ENCODE assay signal across 13 cellular contexts in the genomic region with DNA sequence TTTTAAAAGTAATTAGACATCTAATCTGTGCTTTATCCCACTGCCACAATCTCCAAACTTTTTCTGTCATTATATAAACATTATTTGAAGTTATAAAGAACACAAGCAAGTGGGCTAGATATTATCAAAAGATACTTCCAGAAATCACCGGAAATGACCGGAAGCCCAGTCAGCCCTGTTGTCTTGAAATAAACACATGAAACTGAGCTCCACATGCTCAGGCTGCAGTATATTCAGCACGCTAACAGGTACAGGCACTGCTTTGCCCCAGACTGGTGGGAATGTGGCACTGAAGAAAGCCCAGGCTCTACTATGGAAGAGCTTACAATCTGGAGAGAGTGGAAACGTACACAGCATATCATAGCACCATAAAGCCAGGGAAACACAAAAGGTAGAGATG.
A peak's percentile ranks its signal among the peaks of the same experiment; 100 is the strongest.
DNase-seq lines count a peak whose midpoint lies in the region; ATAC-seq, FAIRE-seq and TF ChIP-seq lines count a peak whose summit lies in the region.
"Had no signal": no experiment of that assay in that cellular context is flagged by ENCODE, and none has a peak within 500 bp of the region (broad histone marks: within the 10 kb centered on the region; RNA-seq: fewer than 3 reads in every experiment).

No MANE protein-coding gene starts in this region.

- no peak overlapping the region for H2AK5ac ChIP-seq in H1 (ENCODE audit: low read depth, low read length)

- no peak overlapping the region for H4K8ac ChIP-seq in H1 (ENCODE audit: extremely low read depth, insufficient read depth, low read length)

- no peaks in the 10 kb centered on the region for H3K36me3 ChIP-seq in CD4-positive, alpha-beta memory T cell (ENCODE audit: insufficient read depth, low read length)
- H3K36me3 ChIP-seq in GM23338 (ENCODE audit: insufficient read depth) = no peaks in the 10 kb centered on the region
- H3K36me3 ChIP-seq in H1 (ENCODE audit: control insufficient read depth in 2 of 4, insufficient read depth in 4 of 4, low read length in 3 of 4) = no peaks in the 10 kb centered on the region
- H3K36me3 ChIP-seq in neural progenitor cell = no peaks in the 10 kb centered on the region
- no peaks in the 10 kb centered on the region for H3K36me3 ChIP-seq in uterus

- H3K56ac ChIP-seq in H1 (replicated peaks; ENCODE audit: insufficient read length, low read depth, low read length) = no peak overlapping the region

- intact Hi-C loops in CD4-positive, alpha-beta memory T cell (cut with micrococcal nuclease) = no loop called here
- intact Hi-C loops in uterus (cut with DNase I; ENCODE audit: low total_unique reads) = no loop called here

- no peaks in the 10 kb centered on the region for H3K27me3 Mint-ChIP-seq in CD4-positive, alpha-beta memory T cell
- H3K27me3 Mint-ChIP-seq in GM23338 (ENCODE audit: insufficient read depth, low read depth, poor library complexity) (no peaks in the 10 kb centered on the region), neural progenitor cell (ENCODE audit: insufficient read depth, low read depth) (peaks cover 3% of the 10 kb centered on the region), osteocyte (ENCODE audit: unreplicated experiment) (no peaks in the 10 kb centered on the region)

- H3K9me2 ChIP-seq in GM23338 (ENCODE audit: insufficient read depth) = peaks cover 9% of the 10 kb centered on the region; the same call in 1 of the 2 replicates

- H3F3A ChIP-seq in GM23338 (replicated peaks; ENCODE audit: low read depth) = no peaks in the 10 kb centered on the region
- no peaks in the 10 kb centered on the region for H3F3A ChIP-seq in neural progenitor cell (ENCODE audit: low read depth)

- no peak for TF ChIP-seq EP300 in H1 (IDR thresholded peaks at IDR 0.05; ENCODE audit: borderline replicate concordance in 1 of 2, low read depth in 2 of 2, low read length in 2 of 2)

- H3K9ac ChIP-seq in H1 (replicated peaks in 1 of 4; ENCODE audit: extremely low read depth in 1 of 4, low read depth in 3 of 4, low read length in 3 of 4) = no peak overlapping the region
- H3K9ac ChIP-seq in neural progenitor cell = no peak overlapping the region

- H3K4me1 Mint-ChIP-seq in CD4-positive, alpha-beta memory T cell = peaks cover 25 to 58% (median 45%) of the 10 kb centered on the region in 4 donors
- peaks cover 15% of the 10 kb centered on the region; the same call in 2 of the 3 replicates for H3K4me1 Mint-ChIP-seq in GM23338
- peaks cover 49% of the 10 kb centered on the region for H3K4me1 Mint-ChIP-seq in neural progenitor cell
- peaks cover 18% of the 10 kb centered on the region for H3K4me1 Mint-ChIP-seq in osteocyte (ENCODE audit: unreplicated experiment)

- no peak overlapping the region for H2BK120ac ChIP-seq in H1 (replicated peaks; ENCODE audit: low read depth, low read length)

- ATAC-seq in GM23338 = no peak
- ATAC-seq: activated T-cell treated with anti-CD3 and anti-CD28 coated beads, Interleukin-2, amount 50 U/mL, for 72 hours; psoas muscle had no signal

- H2BK5ac ChIP-seq in H1 (ENCODE audit: low read depth, low read length) = no peak overlapping the region

- no peak overlapping the region for H4K5ac ChIP-seq in H1 (ENCODE audit: insufficient read length, low read depth, low read length)

- H2BK20ac ChIP-seq in H1 (ENCODE audit: low read length) = peak overlapping the region; percentile 64; the same call in 1 of the 2 replicates

- H3K9me3 Mint-ChIP-seq in CD4-positive, alpha-beta memory T cell = peaks cover 0 to 8% (median under 1%) of the 10 kb centered on the region in 8 donors
- peaks cover 2% of the 10 kb centered on the region; the same call in 1 of the 3 replicates for H3K9me3 Mint-ChIP-seq in GM23338
- peaks cover 4% of the 10 kb centered on the region for H3K9me3 Mint-ChIP-seq in neural progenitor cell
- H3K9me3 Mint-ChIP-seq in osteocyte (ENCODE audit: unreplicated experiment) = no peaks in the 10 kb centered on the region
- H3K9me3 Mint-ChIP-seq: activated T-cell treated with anti-CD3 and anti-CD28 coated beads, Interleukin-2, amount 50 U/mL, for 72 hours; H9 had no signal

- no peaks in the 10 kb centered on the region for H3K79me2 ChIP-seq in GM23338 (replicated peaks; ENCODE audit: insufficient read depth)
- no peaks in the 10 kb centered on the region for H3K79me2 ChIP-seq in H1 (ENCODE audit: control insufficient read depth in 1 of 2, insufficient read depth in 2 of 2, low read length in 2 of 2)
- no peaks in the 10 kb centered on the region for H3K79me2 ChIP-seq in neural progenitor cell (ENCODE audit: low read depth)

- H3K4me3 Mint-ChIP-seq in CD4-positive, alpha-beta memory T cell = no peak overlapping the region
- no peak overlapping the region for H3K4me3 Mint-ChIP-seq in GM23338
- H3K4me3 Mint-ChIP-seq in neural progenitor cell = no peak overlapping the region
- H3K4me3 Mint-ChIP-seq in osteocyte (ENCODE audit: unreplicated experiment) = no peak overlapping the region
- H3K4me3 Mint-ChIP-seq: activated T-cell treated with anti-CD3 and anti-CD28 coated beads, Interleukin-2, amount 50 U/mL, for 72 hours; H9 had no signal

- H2AFZ ChIP-seq in GM23338 = peak overlapping the region; percentile 21; the same call in 1 of the 2 replicates
- no peak overlapping the region for H2AFZ ChIP-seq in H1 (ENCODE audit: low read length)
- no peak overlapping the region for H2AFZ ChIP-seq in neural progenitor cell (replicated peaks)

- no peak overlapping the region for H3K18ac ChIP-seq in H1 (ENCODE audit: extremely low read depth, low read length)

- no peaks in the 10 kb centered on the region for H3K27me3 ChIP-seq in CD4-positive, alpha-beta memory T cell (ENCODE audit: insufficient read depth, low read length)
- H3K27me3 ChIP-seq in GM23338 (ENCODE audit: insufficient read depth) (no peaks in the 10 kb centered on the region), H1 (replicated peaks in 1 of 4; ENCODE audit: control insufficient read depth in 3 of 4, extremely low read depth in 1 of 4, insufficient read depth in 3 of 4, low read length in 3 of 4) (no peaks in the 10 kb centered on the region), neural progenitor cell (no peaks in the 10 kb centered on the region), uterus (no peaks in the 10 kb centered on the region)

- DNase-seq in CD4-positive, alpha-beta memory T cell = no peak
- DNase-seq in GM23338 (ENCODE audit: low spot score) = no peak
- no peak for DNase-seq in H1 (ENCODE audit: low read depth in 1 of 2, low spot score in 2 of 2)
- DNase-seq in neural progenitor cell (ENCODE audit: low spot score) = no peak
- no peak for DNase-seq in UCSD-AML1 (lab: John Stamatoyannopoulos, UW; ENCODE audit: unreplicated experiment)
- DNase-seq in osteocyte (ENCODE audit: extremely low spot score, unreplicated experiment) = no peak
- no peak for DNase-seq in uterus
- DNase-seq: activated T-cell treated with anti-CD3 and anti-CD28 coated beads, Interleukin-2, amount 50 U/mL, for 72 hours; anterior cingulate cortex; GF-D8; H9; psoas muscle; SW 1271 had no signal

- no peak overlapping the region for H3K4me3 ChIP-seq in CD4-positive, alpha-beta memory T cell (ENCODE audit: low read length in 2 of 2)
- H3K4me3 ChIP-seq in GM23338 (no peak overlapping the region), H1 (ENCODE audit: extremely low read depth in 1 of 4, insufficient read depth in 2 of 4, low read depth in 3 of 4, low read length in 4 of 4) (no peak overlapping the region), neural progenitor cell (no peak overlapping the region), uterus (no peak overlapping the region)
- H3K4me3 ChIP-seq: psoas muscle had no signal

- no peaks in the 10 kb centered on the region for H3K9me3 ChIP-seq in CD4-positive, alpha-beta memory T cell (ENCODE audit: control insufficient read depth in 1 of 2, low read length in 2 of 2)
- H3K9me3 ChIP-seq in H1 (ENCODE audit: insufficient read depth in 2 of 2, low read depth in 1 of 2, low read length in 1 of 2) = no peaks in the 10 kb centered on the region
- no peaks in the 10 kb centered on the region for H3K9me3 ChIP-seq in neural progenitor cell (ENCODE audit: low read depth)
- no peaks in the 10 kb centered on the region for H3K9me3 ChIP-seq in uterus
- H3K9me3 ChIP-seq: psoas muscle had no signal

- no peaks in the 10 kb centered on the region for H3K36me3 Mint-ChIP-seq in CD4-positive, alpha-beta memory T cell
- no peaks in the 10 kb centered on the region; the same call in 2 of the 3 replicates for H3K36me3 Mint-ChIP-seq in GM23338 (ENCODE audit: low read depth)
- peaks cover under 1% of the 10 kb centered on the region for H3K36me3 Mint-ChIP-seq in neural progenitor cell
- no peaks in the 10 kb centered on the region for H3K36me3 Mint-ChIP-seq in osteocyte (ENCODE audit: unreplicated experiment)

- FAIRE-seq in H1 (lab: Jason Lieb, UNC) = no peak

- no peak overlapping the region for H3K4ac ChIP-seq in H1 (replicated peaks; ENCODE audit: insufficient read length, low read depth, low read length)

- CTCF ChIA-PET in CD4-positive, alpha-beta memory T cell (lab: Charles Lee; ENCODE audit: partially characterized antibody) = interaction anchor here (0.8 kb wide), 1 partner anchor 378 kb away, joined by 4 read pairs; no protein-coding TSS in a partner anchor
- CTCF ChIA-PET in H1 (lab: Charles Lee; ENCODE audit: partially characterized antibody) = no interaction called here

- no peak overlapping the region for H4K91ac ChIP-seq in H1 (replicated peaks; ENCODE audit: insufficient read length, low read length)

- H3K27ac ChIP-seq in CD4-positive, alpha-beta memory T cell (ENCODE audit: low read depth, low read length) = no peak overlapping the region
- H3K27ac ChIP-seq in GM23338 (ENCODE audit: low read depth) (no peak overlapping the region), H1 (ENCODE audit: low read depth, low read length) (no peak overlapping the region), neural progenitor cell (no peak overlapping the region), uterus (peak overlapping the region in 1 of 2 donors; percentile 49)
- H3K27ac ChIP-seq: psoas muscle had no signal

- no peaks in the 10 kb centered on the region for H3K23me2 ChIP-seq in H1 (ENCODE audit: low read depth, low read length)

- no peaks in the 10 kb centered on the region for H3K79me1 ChIP-seq in H1 (ENCODE audit: low read depth, low read length)

- TF ChIP-seq CTCF in GM23338 (conservative IDR thresholded peaks at IDR 0.05; ENCODE audit: low read depth in 2 of 2) (no peak), H1 (IDR thresholded peaks at IDR 0.05; ENCODE audit: control extremely low read depth in 1 of 3, insufficient read depth in 1 of 3, low read depth in 1 of 3, low read length in 3 of 3) (no peak), neural progenitor cell (IDR thresholded peaks at IDR 0.05) (no peak), osteocyte (IDR thresholded peaks at IDR 0.05) (no peak), uterus (IDR thresholded peaks at IDR 0.05) (no peak)

- peaks cover 37% of the 10 kb centered on the region for H3K4me1 ChIP-seq in CD4-positive, alpha-beta memory T cell (ENCODE audit: insufficient read depth, low read length)
- H3K4me1 ChIP-seq in GM23338 (ENCODE audit: insufficient read depth) (no peaks in the 10 kb centered on the region; the same call in 1 of the 2 replicates), H1 (replicated peaks in 1 of 4; ENCODE audit: control insufficient read depth in 3 of 4, insufficient read depth in 4 of 4, low read length in 3 of 4) (peaks cover 0 to 6% (median 3%) of the 10 kb centered on the region in 4 experiments; a peak in 4 of 7 replicates), neural progenitor cell (peaks cover 15% of the 10 kb centered on the region), uterus (no peaks in the 10 kb centered on the region)
- H3K4me1 ChIP-seq: psoas muscle had no signal

- H3K27ac Mint-ChIP-seq in CD4-positive, alpha-beta memory T cell = peak overlapping the region in 4 of 7 donors; percentile 3 to 50 (median 35)
- no peak overlapping the region for H3K27ac Mint-ChIP-seq in GM23338
- H3K27ac Mint-ChIP-seq in neural progenitor cell = peak overlapping the region; percentile 42
- no peak overlapping the region for H3K27ac Mint-ChIP-seq in osteocyte (ENCODE audit: unreplicated experiment)
- H3K27ac Mint-ChIP-seq: activated T-cell treated with anti-CD3 and anti-CD28 coated beads, Interleukin-2, amount 50 U/mL, for 72 hours had no signal

- H3K23ac ChIP-seq in H1 (ENCODE audit: insufficient read length) = no peak overlapping the region

- TF ChIP-seq POLR2A in H1 (IDR thresholded peaks at IDR 0.05; ENCODE audit: control extremely low read depth in 1 of 2, low read depth in 2 of 2, low read length in 2 of 2) = no peak
- TF ChIP-seq POLR2A in uterus (IDR thresholded peaks at IDR 0.05) = no peak

- no peak for TF ChIP-seq RAD21 in H1 (IDR thresholded peaks at IDR 0.05 in 1 of 2, conservative IDR thresholded peaks at IDR 0.05 in 1 of 2; ENCODE audit: low read depth in 2 of 2, low read length in 2 of 2)

- no peak overlapping the region for H3K14ac ChIP-seq in H1 (ENCODE audit: insufficient read length)

- H3K4me2 ChIP-seq in GM23338 = no peak overlapping the region
- H3K4me2 ChIP-seq in H1 (ENCODE audit: insufficient read depth in 1 of 2, low read depth in 2 of 2, low read length in 2 of 2) = no peak overlapping the region
- no peak overlapping the region for H3K4me2 ChIP-seq in neural progenitor cell

- WGBS in H1 (ENCODE audit: extremely low coverage in 1 of 2, insufficient coverage in 1 of 2, insufficient read length in 1 of 2, insufficient replicate concordance in 2 of 2, low coverage in 1 of 2, low lambda C conversion rate in 2 of 2, missing lambda C conversion rate in 1 of 2), 2 experiments = 85% methylated on average over 4 of the region's 4 CpGs; no CpG with 5 or more reads in 1 of the 2 experiments

- H2BK15ac ChIP-seq in H1 (ENCODE audit: low read length) = no peak overlapping the region

- H2BK12ac ChIP-seq in H1 (ENCODE audit: low read depth, low read length) = no peak overlapping the region

- H4K20me1 ChIP-seq in GM23338 (replicated peaks; ENCODE audit: insufficient read depth) = no peaks in the 10 kb centered on the region; the same call in 1 of the 2 replicates
- H4K20me1 ChIP-seq in H1 (replicated peaks in 1 of 2; ENCODE audit: control insufficient read depth in 1 of 2, insufficient read depth in 2 of 2, low read length in 2 of 2) = no peaks in the 10 kb centered on the region
- no peaks in the 10 kb centered on the region for H4K20me1 ChIP-seq in neural progenitor cell (ENCODE audit: low read depth)

- POLR2A ChIA-PET in CD4-positive, alpha-beta memory T cell (lab: Charles Lee; ENCODE audit: partially characterized antibody) = interaction anchor here (1.2 to 3.4 kb wide), 3 partner anchors 9 to 398 kb away, joined by 3 to 11 read pairs (median 3); a partner anchor contains a TSS
- POLR2A ChIA-PET in H1 (lab: Charles Lee; ENCODE audit: partially characterized antibody) = no interaction called here

Comparison
In these comparisons a context has a peak if more than half of its experiments do, and no peak if none do; other contexts are left out.
1. H3K27ac Mint-ChIP-seq: peak in CD4-positive, alpha-beta memory T cell (4 of 7) and neural progenitor cell (single experiment); none in GM23338 (single experiment) and osteocyte (single experiment).